ENCODE assay signal across 8 cellular contexts in genomic region chr22:43923631-43924548, GRCh38. TPM values are rescaled to one million over a fixed set of nuclear protein-coding genes. Genes with fewer than 3 reads are reported as not detected.
DNase-seq lines count a peak whose midpoint lies in the region; ATAC-seq lines count a peak whose summit lies in the region.

Gene PNPLA3 (plus strand): TSS chr22:43923805. CDS start chr22:43923912, 107 bp downstream.

- H3K4me1 Mint-ChIP-seq in IgD-negative memory B cell: peaks cover 0 to 6% (median 4%) of the 10 kb centered on the region in 3 donors
- peaks cover 6% of the 10 kb centered on the region for H3K4me1 Mint-ChIP-seq in activated T-helper 2 cell treated with anti-CD3 and anti-CD28 coated beads, Interferon-gamma antibody, Interleukin-2, Interleukin-4, amounts not matched to agents 10 μg/mL and 5 μg/mL and 100 μg/mL, durations not matched to agents 14 hours and 24 hours and 36 hours (ENCODE audit: low read depth)
- peaks cover 0 to 13% (median 6%) of the 10 kb centered on the region in 4 donors for H3K4me1 Mint-ChIP-seq in naive thymus-derived CD8-positive, alpha-beta T cell

- intact Hi-C loops in activated T-helper 2 cell treated with anti-CD3 and anti-CD28 coated beads, Interferon-gamma antibody, Interleukin-2, Interleukin-4, amounts not matched to agents 10 μg/mL and 5 μg/mL and 100 μg/mL, durations not matched to agents 14 hours and 24 hours and 36 hours (cut with micrococcal nuclease): no loop called here

- no peaks in the 10 kb centered on the region for H3K9me3 Mint-ChIP-seq in IgD-negative memory B cell
- no peaks in the 10 kb centered on the region for H3K9me3 Mint-ChIP-seq in activated T-helper 2 cell treated with anti-CD3 and anti-CD28 coated beads, Interferon-gamma antibody, Interleukin-2, Interleukin-4, amounts not matched to agents 10 μg/mL and 5 μg/mL and 100 μg/mL, durations not matched to agents 14 hours and 24 hours and 36 hours
- peaks cover 0 to 2% (median 0%) of the 10 kb centered on the region in 9 donors for H3K9me3 Mint-ChIP-seq in naive thymus-derived CD8-positive, alpha-beta T cell

- POLR2A ChIA-PET in naive thymus-derived CD8-positive, alpha-beta T cell (lab: Charles Lee): interaction anchor here (1.0 kb wide), 1 partner anchor 31 kb away, joined by 3 read pairs; the partner anchor contains the start of gene SAMM50

- no peaks in the 10 kb centered on the region for H3K36me3 Mint-ChIP-seq in IgD-negative memory B cell
- no peaks in the 10 kb centered on the region for H3K36me3 Mint-ChIP-seq in activated T-helper 2 cell treated with anti-CD3 and anti-CD28 coated beads, Interferon-gamma antibody, Interleukin-2, Interleukin-4, amounts not matched to agents 10 μg/mL and 5 μg/mL and 100 μg/mL, durations not matched to agents 14 hours and 24 hours and 36 hours (ENCODE audit: low read depth)
- no peaks in the 10 kb centered on the region for H3K36me3 Mint-ChIP-seq in naive thymus-derived CD8-positive, alpha-beta T cell

- peak; percentile 88 to 89 for ATAC-seq in naive thymus-derived CD8-positive, alpha-beta T cell
- no peak for ATAC-seq in HG03520 (IDR thresholded peaks at IDR 0.05; ENCODE audit: unreplicated experiment)

- DNase-seq in COLO668 (lab: John Stamatoyannopoulos, UW; ENCODE audit: unreplicated experiment) (peak; percentile 90), RPMI8226 (peak; percentile 77), fibroblast of peridontal ligament (ENCODE audit: extremely low read depth) (peak; percentile 77)
- DNase-seq in activated T-helper 2 cell treated with anti-CD3 and anti-CD28 coated beads, Interferon-gamma antibody, Interleukin-2, Interleukin-4, amounts not matched to agents 10 μg/mL and 5 μg/mL and 100 μg/mL, durations not matched to agents 14 hours and 24 hours and 36 hours (ENCODE audit: low spot score): peak; percentile 77
- peak; percentile 59 to 89 (median 68) for DNase-seq in naive thymus-derived CD8-positive, alpha-beta T cell
- DNase-seq in stimulated activated CD8-positive, alpha-beta memory T cell treated with anti-CD3 and anti-CD28 coated beads, Interleukin-7, amount 100 ng/mL, for 24 hours (ENCODE audit: low read depth): peak; percentile 55

- H3K27ac Mint-ChIP-seq in IgD-negative memory B cell: no peak within 1 kb of the TSS
- H3K27ac Mint-ChIP-seq in activated T-helper 2 cell treated with anti-CD3 and anti-CD28 coated beads, Interferon-gamma antibody, Interleukin-2, Interleukin-4, amounts not matched to agents 10 μg/mL and 5 μg/mL and 100 μg/mL, durations not matched to agents 14 hours and 24 hours and 36 hours: peak within 1 kb of the TSS; percentile 50
- peak within 1 kb of the TSS in 8 of 10 donors; percentile 36 to 88 (median 75) for H3K27ac Mint-ChIP-seq in naive thymus-derived CD8-positive, alpha-beta T cell

- H3K4me3 Mint-ChIP-seq in IgD-negative memory B cell: peak within 1 kb of the TSS; percentile 63 to 98 (median 88)
- H3K4me3 Mint-ChIP-seq in activated T-helper 2 cell treated with anti-CD3 and anti-CD28 coated beads, Interferon-gamma antibody, Interleukin-2, Interleukin-4, amounts not matched to agents 10 μg/mL and 5 μg/mL and 100 μg/mL, durations not matched to agents 14 hours and 24 hours and 36 hours (ENCODE audit: low read depth): peak within 1 kb of the TSS; percentile 78
- peak within 1 kb of the TSS; percentile 78 to 95 (median 92) for H3K4me3 Mint-ChIP-seq in naive thymus-derived CD8-positive, alpha-beta T cell

- H3K27me3 Mint-ChIP-seq in IgD-negative memory B cell: peaks cover 28% of the 10 kb centered on the region
- peaks cover 16% of the 10 kb centered on the region for H3K27me3 Mint-ChIP-seq in activated T-helper 2 cell treated with anti-CD3 and anti-CD28 coated beads, Interferon-gamma antibody, Interleukin-2, Interleukin-4, amounts not matched to agents 10 μg/mL and 5 μg/mL and 100 μg/mL, durations not matched to agents 14 hours and 24 hours and 36 hours (ENCODE audit: low read depth)
- peaks cover 0 to 35% (median 15%) of the 10 kb centered on the region in 5 donors for H3K27me3 Mint-ChIP-seq in naive thymus-derived CD8-positive, alpha-beta T cell

RNA-seq across cellular contexts. Expression of gene PNPLA3, which starts in this region (rescaled TPM):
- polyA plus RNA-seq in IgD-negative memory B cell: not detected
- 1.3 and 1.7 TPM in 2 replicates for total RNA-seq in activated T-helper 2 cell treated with anti-CD3 and anti-CD28 coated beads, Interferon-gamma antibody, Interleukin-2, Interleukin-4, amounts not matched to agents 10 μg/mL and 5 μg/mL and 100 μg/mL, durations not matched to agents 14 hours and 24 hours and 36 hours
- total RNA-seq in naive thymus-derived CD8-positive, alpha-beta T cell: under 1 TPM; 0.60 to 0.63 TPM
- polyA plus RNA-seq in naive thymus-derived CD8-positive, alpha-beta T cell: not detected

Comparison
In these comparisons a context has a peak if more than half of its experiments do, and no peak if none do; other contexts are left out.
1. Peak in DNase-seq and ATAC-seq in naive thymus-derived CD8-positive, alpha-beta T cell; RNA of the gene not detected or under 1 TPM.
2. H3K27ac Mint-ChIP-seq: peak in activated T-helper 2 cell treated with anti-CD3 and anti-CD28 coated beads, Interferon-gamma antibody, Interleukin-2, Interleukin-4, amounts not matched to agents 10 μg/mL and 5 μg/mL and 100 μg/mL, durations not matched to agents 14 hours and 24 hours and 36 hours (single experiment) and naive thymus-derived CD8-positive, alpha-beta T cell (8 of 10); none in IgD-negative memory B cell (0 of 3).
3. Peak in every context shown above with its lines, with median percentiles within 50 percentile points of each other: DNase-seq and H3K4me3 Mint-ChIP-seq.